15 cellular contexts compared by ENCODE assay signal in the genomic region with DNA sequence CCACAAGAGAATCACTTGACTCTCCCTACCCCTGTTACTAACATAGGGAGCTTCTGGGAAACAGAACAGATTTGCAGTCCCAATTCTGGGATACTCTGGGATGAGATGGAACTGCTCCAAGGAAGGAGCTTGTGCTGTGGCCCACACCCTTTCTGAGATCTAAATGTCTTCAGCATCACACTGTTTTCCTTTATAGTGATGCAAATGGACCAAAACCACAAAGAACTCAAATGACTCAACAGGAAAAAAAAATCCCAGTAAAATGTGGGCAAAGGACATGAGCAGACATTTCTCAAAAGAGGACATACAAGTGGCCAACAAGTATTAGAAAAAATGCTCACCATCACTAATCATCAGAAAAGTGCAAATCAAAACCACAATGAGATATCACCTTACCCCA.
DNase-seq lines count a peak whose midpoint lies in the region; ATAC-seq and TF ChIP-seq lines count a peak whose summit lies in the region.
"Had no signal": no experiment of that assay in that cellular context is flagged by ENCODE, and none has a peak within 500 bp of the region (broad histone marks: within the 10 kb centered on the region; RNA-seq: fewer than 3 reads in every experiment).

No MANE protein-coding gene starts in this region.

- no peak overlapping the region for H3K4me3 Mint-ChIP-seq in natural killer cell
- H3K4me3 Mint-ChIP-seq: naive B cell had no signal

- H3K36me3 Mint-ChIP-seq in natural killer cell, result peaks cover 5% of the 10 kb centered on the region
- H3K36me3 Mint-ChIP-seq: naive B cell had no signal

- H3K4me3 ChIP-seq in AG09309 (ENCODE audit: control insufficient read depth, low read depth, low read length) (no peak overlapping the region), brain microvascular endothelial cell (ENCODE audit: low read depth, low read length) (no peak overlapping the region)
- H3K4me3 ChIP-seq: prostate gland, vagina had no signal

- intact Hi-C loops in natural killer cell (cut with micrococcal nuclease), result no loop called here

- peaks cover 0 to 5% of the 10 kb centered on the region in 2 donors for H3K9me3 Mint-ChIP-seq in natural killer cell

- in situ Hi-C loops in brain microvascular endothelial cell (cut with HindIII; ENCODE audit: low pct_ligation_motif_present, low sequenced_read_pairs), result no loop called here

- no peak overlapping the region for H3K27ac ChIP-seq in brain microvascular endothelial cell
- H3K27ac ChIP-seq: prostate gland, vagina had no signal

- DNase-seq in AG09309 (ENCODE audit: low read depth) (peak; percentile 47), HS-27A (ENCODE audit: low read depth) (peak; percentile 70), brain microvascular endothelial cell (peak; percentile 56), glomerular visceral epithelial cell (ENCODE audit: extremely low spot score) (peak; percentile 53), natural killer cell (no peak), SKM-1 (lab: John Stamatoyannopoulos, UW; ENCODE audit: unreplicated experiment) (no peak), T1000 (lab: John Stamatoyannopoulos, UW) (no peak)
- DNase-seq: activated CD8-positive, alpha-beta memory T cell treated with anti-CD3 and anti-CD28 coated beads for 24 hours; dermis blood vessel endothelial cell; naive B cell; NCI-H1694 had no signal

- H3K27ac Mint-ChIP-seq in natural killer cell, result no peak overlapping the region
- H3K27ac Mint-ChIP-seq: activated T-helper 2 cell treated with anti-CD3 and anti-CD28 coated beads, Interferon-gamma antibody, Interleukin-2, Interleukin-4, amounts not matched to agents 10 μg/mL and 5 μg/mL and 100 μg/mL, durations not matched to agents 14 hours and 24 hours and 36 hours; naive B cell had no signal

- H3K36me3 ChIP-seq in brain microvascular endothelial cell (replicated peaks), result no peaks in the 10 kb centered on the region
- H3K36me3 ChIP-seq: prostate gland, vagina had no signal

- no peaks in the 10 kb centered on the region for H3K27me3 ChIP-seq in brain microvascular endothelial cell (replicated peaks)
- H3K27me3 ChIP-seq: vagina had no signal

- H3K27me3 Mint-ChIP-seq in natural killer cell (ENCODE audit: low read depth in 2 of 2), result peaks cover 0 to 3% of the 10 kb centered on the region in 2 donors

- TF ChIP-seq CTCF in AG09309 (IDR thresholded peaks at IDR 0.05; ENCODE audit: control insufficient read depth, insufficient read depth, low read depth, low read length, missing control alignments) (no peak), brain microvascular endothelial cell (IDR thresholded peaks at IDR 0.05; ENCODE audit: low read depth, low read length, missing control alignments) (no peak), natural killer cell (IDR thresholded peaks at IDR 0.05) (no peak)

- ATAC-seq in natural killer cell (no peak), GM21717 (IDR thresholded peaks at IDR 0.05; ENCODE audit: unreplicated experiment) (no peak)

- H3K4me1 Mint-ChIP-seq in natural killer cell, result no peaks in the 10 kb centered on the region
- H3K4me1 Mint-ChIP-seq: naive B cell had no signal

Comparison
In these comparisons a context has a peak if more than half of its experiments do, and no peak if none do; other contexts are left out.
1. DNase-seq: peak in AG09309 (single experiment), HS-27A (single experiment), brain microvascular endothelial cell (single experiment) and glomerular visceral epithelial cell (single experiment); none in natural killer cell (single experiment), SKM-1 (single experiment) and T1000 (single experiment).